14 cellular contexts compared by ENCODE assay signal in genomic region chr10:76022366-76022765, GRCh38.
DNase-seq lines count a peak whose midpoint lies in the region; ATAC-seq and TF ChIP-seq lines count a peak whose summit lies in the region.
"Had no signal": no experiment of that assay in that cellular context is flagged by ENCODE, and none has a peak within 500 bp of the region (broad histone marks: within the 10 kb centered on the region; RNA-seq: fewer than 3 reads in every experiment).

No MANE protein-coding gene starts in this region.

- H3K9me3 ChIP-seq in ascending aorta (no peaks in the 10 kb centered on the region), aorta (ENCODE audit: control insufficient read depth, low read length) (no peaks in the 10 kb centered on the region)
- H3K9me3 ChIP-seq: BLaER1 treated with 17β-estradiol and CSF1 and Interleukin-3, amounts not matched to agents 10 nM and 100 nM; HAP-1 had no signal

- ATAC-seq in SK-N-SH treated with all-trans-retinoic acid at 6 μM for 48 hours (peak; percentile 58), aorta (ENCODE audit: low FRiP score) (no peak)

- H3K4me3 ChIP-seq in ascending aorta (no peak overlapping the region), aorta (ENCODE audit: low read length in 2 of 2) (no peak overlapping the region)
- H3K4me3 ChIP-seq: BLaER1 treated with 17β-estradiol and CSF1 and Interleukin-3, amounts not matched to agents 10 nM and 100 nM; HAP-1 had no signal

- no peak for TF ChIP-seq CTCF in ascending aorta (IDR thresholded peaks at IDR 0.05)

- H3K27ac ChIP-seq in ascending aorta (no peak overlapping the region), aorta (ENCODE audit: low read depth in 1 of 2, low read length in 2 of 2) (no peak overlapping the region)
- H3K27ac ChIP-seq: BLaER1 treated with 17β-estradiol and CSF1 and Interleukin-3, amounts not matched to agents 10 nM and 100 nM had no signal

- H3K36me3 ChIP-seq in ascending aorta (no peaks in the 10 kb centered on the region), aorta (ENCODE audit: control insufficient read depth in 1 of 2, insufficient read depth in 2 of 2, low read length in 1 of 2) (no peaks in the 10 kb centered on the region)
- H3K36me3 ChIP-seq: BLaER1 treated with 17β-estradiol and CSF1 and Interleukin-3, amounts not matched to agents 10 nM and 100 nM; HAP-1 had no signal

- intact Hi-C loops in ascending aorta (cut with DNase I), result no loop called here
- intact Hi-C loops in aorta (cut with DNase I), result no loop called here

- H3K27me3 ChIP-seq in ascending aorta, result no peaks in the 10 kb centered on the region
- H3K27me3 ChIP-seq in aorta (ENCODE audit: control insufficient read depth in 1 of 2, insufficient read depth in 2 of 2, low read length in 1 of 2), result no peaks in the 10 kb centered on the region
- H3K27me3 ChIP-seq: BLaER1 treated with 17β-estradiol and CSF1 and Interleukin-3, amounts not matched to agents 10 nM and 100 nM had no signal

- DNase-seq in NCI-H748 (lab: John Stamatoyannopoulos, UW; ENCODE audit: unreplicated experiment) (peak; percentile 26), NCI-H748 treated with DMSO at 0.1 percent for 48 hours (lab: John Stamatoyannopoulos, UW) (no peak), NCI-H69 (lab: John Stamatoyannopoulos, UW) (peak; percentile 86), ascending aorta (ENCODE audit: low spot score in 2 of 2) (no peak), aorta (no peak), NCI-H345 treated with DMSO at 0.1 percent for 48 hours (lab: John Stamatoyannopoulos, UW; ENCODE audit: unreplicated experiment) (no peak)
- DNase-seq: 8988T; AML-193; CD4-positive, CD25-positive, alpha-beta regulatory T cell; DMS53; GF-D8 had no signal

- WGBS in aorta, 2 donors, result 44 to 54% methylated on average over 2 of the region's 2 CpGs

- no peaks in the 10 kb centered on the region for H3K4me1 ChIP-seq in ascending aorta
- H3K4me1 ChIP-seq in aorta (ENCODE audit: control insufficient read depth in 1 of 2, insufficient read depth in 2 of 2, low read length in 2 of 2), result no peaks in the 10 kb centered on the region
- H3K4me1 ChIP-seq: BLaER1 treated with 17β-estradiol and CSF1 and Interleukin-3, amounts not matched to agents 10 nM and 100 nM; HAP-1 had no signal

TF ChIP-seq in SK-N-SH treated with all-trans-retinoic acid at 6 μM for 48 hours, 23 proteins besides CTCF, POLR2A, EP300 and RAD21:
- TF ChIP-seq ZNF565 (CRISPR knock-in tag; conservative IDR thresholded peaks at IDR 0.05; ENCODE audit: low read depth) (no peak), CREB5 (CRISPR knock-in tag; IDR thresholded peaks at IDR 0.05; ENCODE audit: low read depth) (no peak), TSHZ2 (CRISPR knock-in tag; IDR thresholded peaks at IDR 0.05) (no peak)

Comparison
In these comparisons a context has a peak if more than half of its experiments do, and no peak if none do; other contexts are left out.
1. DNase-seq: peak in NCI-H748 (single experiment) and NCI-H69 (single experiment); none in NCI-H748 treated with DMSO at 0.1 percent for 48 hours (single experiment), ascending aorta (0 of 2), aorta (0 of 2) and NCI-H345 treated with DMSO at 0.1 percent for 48 hours (single experiment).